Comparison of ENCODE assay signal across 8 cellular contexts in the genomic region with DNA sequence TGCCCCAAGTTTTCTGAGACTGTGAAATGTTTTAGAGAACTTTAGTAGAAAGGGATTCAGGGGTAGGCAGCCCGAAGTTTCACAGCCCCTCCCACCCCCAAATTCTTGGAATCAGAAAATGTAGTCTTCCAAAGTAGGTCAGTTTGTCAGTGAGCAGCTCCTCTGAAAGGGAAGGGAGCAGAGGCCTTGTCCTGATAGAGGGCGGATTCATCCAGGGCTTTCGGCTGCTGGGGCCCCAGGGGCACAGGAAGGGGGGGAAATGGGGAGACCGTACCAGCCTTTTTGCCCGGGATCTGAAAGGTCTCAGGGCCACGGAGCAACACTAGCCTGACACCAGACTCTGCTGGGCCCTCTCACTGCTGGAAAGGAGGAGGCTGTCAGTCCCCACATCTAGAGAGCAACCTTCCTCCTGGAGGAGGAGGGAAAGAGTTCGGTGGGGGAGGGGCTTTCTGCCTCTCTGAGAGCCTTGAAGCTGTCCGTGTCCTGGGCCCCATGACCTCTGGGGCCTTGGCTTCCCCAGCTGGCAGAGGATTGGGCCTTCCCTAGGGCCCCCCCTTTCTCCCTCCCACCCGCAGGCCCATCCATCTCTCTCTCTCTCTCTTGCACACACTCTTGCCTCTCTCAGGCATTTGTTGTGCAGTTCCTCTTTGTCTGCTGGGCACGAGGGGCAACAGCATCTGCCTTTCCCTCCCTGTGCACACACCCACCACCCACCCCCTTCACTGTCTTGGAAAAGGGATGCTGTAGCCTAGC. TPM values are rescaled to one million over a fixed set of nuclear protein-coding genes. Genes with fewer than 3 reads are reported as not detected.
DNase-seq lines count a peak whose midpoint lies in the region; ATAC-seq lines count a peak whose summit lies in the region.

A gene (plus strand): TSS at position 607 of the 753 bp plus-strand sequence. CDS start 451 bp downstream, outside the sequence.

- H3K27ac Mint-ChIP-seq in activated naive CD4-positive, alpha-beta T cell treated with anti-CD3 and anti-CD28 coated beads for 36 hours, result peak within 1 kb of the TSS; percentile 80

- ATAC-seq in GM18511 (IDR thresholded peaks at IDR 0.05; ENCODE audit: unreplicated experiment) (no peak), GM21526 (IDR thresholded peaks at IDR 0.05; ENCODE audit: low FRiP score, unreplicated experiment) (no peak)

- no peaks in the 10 kb centered on the region for H3K27me3 Mint-ChIP-seq in activated naive CD4-positive, alpha-beta T cell treated with anti-CD3 and anti-CD28 coated beads for 36 hours (ENCODE audit: low read depth)

- CTCF ChIA-PET in activated naive CD4-positive, alpha-beta T cell treated with anti-CD3 and anti-CD28 coated beads for 36 hours (lab: Charles Lee), result interaction anchor here (0.5 to 3.6 kb wide), 5 partner anchors 9 to 1092 kb away, joined by 3 to 14 read pairs (median 7); a partner anchor contains a TSS

- H3K36me3 Mint-ChIP-seq in activated naive CD4-positive, alpha-beta T cell treated with anti-CD3 and anti-CD28 coated beads for 36 hours (ENCODE audit: low read depth), result peaks cover 7% of the 10 kb centered on the region

- intact Hi-C loops in activated naive CD4-positive, alpha-beta T cell treated with anti-CD3 and anti-CD28 coated beads for 36 hours (cut with micrococcal nuclease), result loop anchor here (1.0 kb wide), 2 partner anchors 12 to 21 kb away; a partner anchor contains a TSS

- H3K4me3 ChIP-seq in iPS-11a (ENCODE audit: low read depth, low read length), result peak within 1 kb of the TSS; percentile 33
- peak within 1 kb of the TSS; percentile 29 for H3K4me3 ChIP-seq in skeletal muscle cell (ENCODE audit: low read depth, low read length)

- H3K9me3 Mint-ChIP-seq in activated naive CD4-positive, alpha-beta T cell treated with anti-CD3 and anti-CD28 coated beads for 36 hours, result no peaks in the 10 kb centered on the region

- DNase-seq in activated naive CD4-positive, alpha-beta T cell treated with anti-CD3 and anti-CD28 coated beads for 36 hours, result peak; percentile 44
- DNase-seq in activated naive CD4-positive, alpha-beta T cell (lab: John Stamatoyannopoulos, UW), result no peak
- DNase-seq in anterior cingulate cortex (lab: John Stamatoyannopoulos, UW) (peak in 32 of 58 donors; percentile 2 to 71 (median 22)), skeletal muscle cell (ENCODE audit: low read depth) (no peak), NCI-H2196 (lab: John Stamatoyannopoulos, UW; ENCODE audit: unreplicated experiment) (no peak)

- H3K4me1 Mint-ChIP-seq in activated naive CD4-positive, alpha-beta T cell treated with anti-CD3 and anti-CD28 coated beads for 36 hours (ENCODE audit: low read depth), result peaks cover 30% of the 10 kb centered on the region

- H3K4me3 Mint-ChIP-seq in activated naive CD4-positive, alpha-beta T cell treated with anti-CD3 and anti-CD28 coated beads for 36 hours, result peak within 1 kb of the TSS; percentile 84

RNA-seq across cellular contexts. Expression of the gene that starts here (rescaled TPM):
- total RNA-seq in activated naive CD4-positive, alpha-beta T cell treated with anti-CD3 and anti-CD28 coated beads for 36 hours, result 1 to 10 TPM; 7.5 to 8.2 TPM

Comparison
In these comparisons a context has a peak if more than half of its experiments do, and no peak if none do; other contexts are left out.
1. DNase-seq: peak in activated naive CD4-positive, alpha-beta T cell treated with anti-CD3 and anti-CD28 coated beads for 36 hours (single experiment) and anterior cingulate cortex (32 of 58); none in activated naive CD4-positive, alpha-beta T cell (0 of 4), skeletal muscle cell (single experiment) and NCI-H2196 (single experiment).